Comparison of ENCODE assay signal across 9 cellular contexts in the genomic region with DNA sequence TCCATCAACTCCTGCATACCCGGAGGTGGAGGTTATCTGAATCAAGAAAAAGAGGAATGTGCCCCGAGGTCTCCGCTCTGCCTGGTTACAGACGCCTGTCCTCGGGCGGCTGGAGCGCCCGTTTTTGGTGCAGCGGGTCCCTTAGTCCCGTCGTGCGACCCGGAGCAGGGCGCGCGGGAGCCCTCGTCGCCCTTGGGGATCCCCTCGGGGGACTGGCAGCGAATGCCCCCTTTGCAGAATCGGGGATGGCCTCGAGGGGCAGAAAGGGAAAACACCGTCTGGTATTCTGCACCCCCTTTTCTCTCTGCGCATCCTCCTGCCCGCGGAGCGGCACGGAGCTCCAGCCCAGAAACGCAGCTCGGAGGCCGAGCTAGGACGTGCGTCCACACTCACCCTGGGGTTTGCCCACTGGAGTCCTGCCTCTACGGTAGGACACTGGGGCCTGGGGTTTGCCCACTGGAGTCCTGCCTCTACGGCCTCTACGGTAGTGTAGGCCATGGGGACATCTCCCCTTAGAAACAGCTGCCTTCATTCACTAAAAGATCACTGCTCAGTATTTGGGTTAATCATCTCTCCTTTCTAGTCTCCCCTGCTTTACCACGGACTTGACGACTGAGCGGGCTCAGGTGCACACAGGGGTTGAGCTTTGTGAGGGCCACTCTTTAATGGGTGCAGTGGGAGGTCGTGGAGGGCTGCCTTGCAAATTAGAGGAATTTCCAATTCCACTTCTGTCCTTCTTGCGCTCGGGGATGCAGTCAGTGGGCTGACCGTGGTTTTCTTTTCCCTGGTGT. TPM values are rescaled to one million over a fixed set of nuclear protein-coding genes. Genes with fewer than 3 reads are reported as not detected.
DNase-seq lines count a peak whose midpoint lies in the region; FAIRE-seq and TF ChIP-seq lines count a peak whose summit lies in the region.
"Had no signal": no experiment of that assay in that cellular context is flagged by ENCODE, and none has a peak within 500 bp of the region (broad histone marks: within the 10 kb centered on the region; RNA-seq: fewer than 3 reads in every experiment).

No MANE protein-coding gene starts in this region.

- H3K36me3 Mint-ChIP-seq in osteocyte (ENCODE audit: unreplicated experiment), result no peaks in the 10 kb centered on the region

- H3K4me2 ChIP-seq in BLaER1, result peak overlapping the region; percentile 98

- no peak for FAIRE-seq in GM12892 (lab: Jason Lieb, UNC)
- FAIRE-seq: endometrium had no signal

- no peak for DNase-seq in SJCRH30
- DNase-seq in fibroblast of the aortic adventitia (ENCODE audit: low read depth), result no peak
- no peak for DNase-seq in osteocyte (ENCODE audit: extremely low spot score, unreplicated experiment)
- DNase-seq in GM12892 (ENCODE audit: insufficient read length), result no peak
- no peak for DNase-seq in NCI-H2029 (lab: John Stamatoyannopoulos, UW)
- no peak for DNase-seq in NCI-H510A treated with DMSO at 0.1 percent for 48 hours (lab: John Stamatoyannopoulos, UW)
- DNase-seq in foreskin melanocyte, result no peak

- H3K9me3 Mint-ChIP-seq in osteocyte (ENCODE audit: unreplicated experiment), result no peaks in the 10 kb centered on the region

- no peak for TF ChIP-seq POLR2A in GM12892 (IDR thresholded peaks at IDR 0.05; ENCODE audit: low read depth, low read length)

- TF ChIP-seq CTCF in fibroblast of the aortic adventitia (IDR thresholded peaks at IDR 0.05; ENCODE audit: insufficient read depth, low read length) (no peak), osteocyte (IDR thresholded peaks at IDR 0.05) (no peak)

- peaks cover 33% of the 10 kb centered on the region for H3K4me1 ChIP-seq in BLaER1
- no peaks in the 10 kb centered on the region for H3K4me1 ChIP-seq in SJCRH30

- peak overlapping the region; percentile 97 for H3K4me3 Mint-ChIP-seq in osteocyte (ENCODE audit: unreplicated experiment)

- H3K4me1 Mint-ChIP-seq in osteocyte (ENCODE audit: unreplicated experiment), result peaks cover 34% of the 10 kb centered on the region

- peak overlapping the region; percentile 46 for H3K27ac Mint-ChIP-seq in osteocyte (ENCODE audit: unreplicated experiment)

- peak overlapping the region; percentile 87; the same call in 1 of the 2 replicates for H3K9ac ChIP-seq in BLaER1

- H3K27me3 ChIP-seq in BLaER1, result peaks cover 37% of the 10 kb centered on the region
- H3K27me3 ChIP-seq in SJCRH30, result no peaks in the 10 kb centered on the region

- H4K20me1 ChIP-seq in BLaER1, result peaks cover 67% of the 10 kb centered on the region

- no peak overlapping the region for H3K27ac ChIP-seq in BLaER1
- no peak overlapping the region for H3K27ac ChIP-seq in SJCRH30

- H3K27me3 Mint-ChIP-seq in osteocyte (ENCODE audit: unreplicated experiment), result no peaks in the 10 kb centered on the region

- no peaks in the 10 kb centered on the region for H3K9me3 ChIP-seq in BLaER1
- no peaks in the 10 kb centered on the region for H3K9me3 ChIP-seq in SJCRH30 (replicated peaks)

- H3K4me3 ChIP-seq in BLaER1 (peak overlapping the region; percentile 83), SJCRH30 (peak overlapping the region; percentile 79), fibroblast of the aortic adventitia (ENCODE audit: low read depth, low read length) (peak overlapping the region; percentile 88)

- H3K36me3 ChIP-seq in BLaER1 (no peaks in the 10 kb centered on the region), SJCRH30 (no peaks in the 10 kb centered on the region)

RNA-seq across cellular contexts. Expression of a gene that starts 2.4 kb away (rescaled TPM):
- total RNA-seq in SJCRH30 (2014; rRNA removed; shearing (Covaris generic)), result 22.5 and 25.2 TPM in 2 replicates
- total RNA-seq in fibroblast of the aortic adventitia (ENCODE audit: low replicate concordance) (27.6 and 52.0 TPM in 2 replicates), osteocyte (48.1 and 51.5 TPM in 2 replicates)
- 1.3 TPM for polyA plus RNA-seq in GM12892 (2012; ENCODE audit: missing spikeins)
